Comparison of ENCODE assay signal across 4 cellular contexts in genomic region chr4:177404342-177404741, GRCh38.
TF ChIP-seq lines count a peak whose summit lies in the region.

No MANE protein-coding gene starts in this region.

TF ChIP-seq in SK-N-SH, 30 proteins besides CTCF, POLR2A, EP300 and RAD21:
- TF ChIP-seq FOSL2 (IDR thresholded peaks at IDR 0.05; ENCODE audit: borderline replicate concordance, low read depth) (no peak), SMC3 (IDR thresholded peaks at IDR 0.05; ENCODE audit: low read depth, low read length) (no peak), TAF1 (IDR thresholded peaks at IDR 0.05; ENCODE audit: borderline replicate concordance, low read depth, low read length) (no peak), GABPA (IDR thresholded peaks at IDR 0.05; ENCODE audit: low read depth) (no peak), CHD2 (IDR thresholded peaks at IDR 0.05; ENCODE audit: low read length, partially characterized antibody) (no peak), FOXM1 (IDR thresholded peaks at IDR 0.05; ENCODE audit: low read depth) (no peak), MXI1 (IDR thresholded peaks at IDR 0.05; ENCODE audit: low read depth, low read length) (no peak)

TF ChIP-seq in SK-N-SH treated with all-trans-retinoic acid at 6 μM for 48 hours, 23 proteins besides CTCF, POLR2A, EP300 and RAD21:
- TF ChIP-seq ESRRG (CRISPR knock-in tag; IDR thresholded peaks at IDR 0.05): no peak

TF ChIP-seq in GM23338, 12 proteins besides CTCF, POLR2A, EP300 and RAD21:
- TF ChIP-seq CREB1 (CRISPR knock-in tag; IDR thresholded peaks at IDR 0.05; ENCODE audit: low read depth): no peak

TF ChIP-seq in K562, 482 proteins besides CTCF, POLR2A, EP300 and RAD21 (continues in another document):
- TF ChIP-seq ZBTB8A (IDR thresholded peaks at IDR 0.05; ENCODE audit: partially characterized antibody): no peak
- TF ChIP-seq CXXC5 (CRISPR knock-in tag; IDR thresholded peaks at IDR 0.05): 0 out of 2 replicates have a peak, but pooled peaks have one; percentile 43
- TF ChIP-seq EZH2 (IDR thresholded peaks at IDR 0.05; ENCODE audit: borderline replicate concordance, low read depth, low read length): no peak
- TF ChIP-seq RBM15 (IDR thresholded peaks at IDR 0.05; ENCODE audit: insufficient read depth, low read length): no peak
- TF ChIP-seq ZNF318 (IDR thresholded peaks at IDR 0.05; ENCODE audit: borderline replicate concordance in 1 of 2, low read depth in 1 of 2): no peak
- no peak for TF ChIP-seq PHF8 (IDR thresholded peaks at IDR 0.05; ENCODE audit: borderline replicate concordance, low read length)
- no peak for TF ChIP-seq ZNF740 (CRISPR knock-in tag; IDR thresholded peaks at IDR 0.05)
- TF ChIP-seq ZNF740 (tag; IDR thresholded peaks at IDR 0.05): peak in 1 of 2 experiments; percentile 78; a peak in 2 of 4 replicates
- TF ChIP-seq, protein P1, sequence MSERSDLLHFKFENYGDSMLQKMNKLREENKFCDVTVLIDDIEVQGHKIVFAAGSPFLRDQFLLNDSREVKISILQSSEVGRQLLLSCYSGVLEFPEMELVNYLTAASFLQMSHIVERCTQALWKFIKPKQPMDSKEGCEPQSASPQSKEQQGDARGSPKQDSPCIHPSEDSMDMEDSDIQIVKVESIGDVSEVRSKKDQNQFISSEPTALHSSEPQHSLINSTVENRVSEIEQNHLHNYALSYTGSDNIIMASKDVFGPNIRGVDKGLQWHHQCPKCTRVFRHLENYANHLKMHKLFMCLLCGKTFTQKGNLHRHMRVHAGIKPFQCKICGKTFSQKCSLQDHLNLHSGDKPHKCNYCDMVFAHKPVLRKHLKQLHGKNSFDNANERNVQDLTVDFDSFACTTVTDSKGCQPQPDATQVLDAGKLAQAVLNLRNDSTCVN (CRISPR knock-in tag; IDR thresholded peaks at IDR 0.05): no peak
- TF ChIP-seq ZNF316 (IDR thresholded peaks at IDR 0.05): no peak
- no peak for TF ChIP-seq EHMT2 (IDR thresholded peaks at IDR 0.05)
- TF ChIP-seq, protein P2, sequence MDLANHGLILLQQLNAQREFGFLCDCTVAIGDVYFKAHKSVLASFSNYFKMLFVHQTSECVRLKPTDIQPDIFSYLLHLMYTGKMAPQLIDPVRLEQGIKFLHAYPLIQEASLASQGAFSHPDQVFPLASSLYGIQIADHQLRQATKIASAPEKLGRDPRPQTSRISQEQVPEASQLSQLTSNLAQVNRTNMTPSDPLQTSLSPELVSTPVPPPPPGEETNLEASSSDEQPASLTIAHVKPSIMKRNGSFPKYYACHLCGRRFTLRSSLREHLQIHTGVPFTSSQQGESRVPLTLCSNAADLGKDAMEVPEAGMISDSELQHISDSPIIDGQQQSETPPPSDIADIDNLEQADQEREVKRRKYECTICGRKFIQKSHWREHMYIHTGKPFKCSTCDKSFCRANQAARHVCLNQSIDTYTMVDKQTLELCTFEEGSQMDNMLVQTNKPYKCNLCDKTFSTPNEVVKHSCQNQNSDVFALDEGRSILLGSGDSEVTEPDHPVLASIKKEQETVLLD (IDR thresholded peaks at IDR 0.05): no peak
- peak; percentile 64 for TF ChIP-seq ETV1 (tag; conservative IDR thresholded peaks at IDR 0.05; ENCODE audit: low read depth)
- TF ChIP-seq POLR2H (tag; IDR thresholded peaks at IDR 0.05; ENCODE audit: low read depth): no peak
- no peak for TF ChIP-seq NEUROD1 (IDR thresholded peaks at IDR 0.05; ENCODE audit: borderline replicate concordance, low read depth, low read length, partially characterized antibody)
- no peak for TF ChIP-seq GATAD2A (IDR thresholded peaks at IDR 0.05)
- TF ChIP-seq ZNF311 (CRISPR knock-in tag; IDR thresholded peaks at IDR 0.05): no peak
- no peak for TF ChIP-seq ETV6 (IDR thresholded peaks at IDR 0.05; ENCODE audit: borderline replicate concordance in 1 of 2, low read depth in 2 of 2, low read length in 1 of 2)
- no peak for TF ChIP-seq ETV6 (CRISPR knock-in tag; IDR thresholded peaks at IDR 0.05; ENCODE audit: borderline replicate concordance)
- TF ChIP-seq BCL6 (CRISPR knock-in tag; IDR thresholded peaks at IDR 0.05): no peak
- TF ChIP-seq, protein P3, sequence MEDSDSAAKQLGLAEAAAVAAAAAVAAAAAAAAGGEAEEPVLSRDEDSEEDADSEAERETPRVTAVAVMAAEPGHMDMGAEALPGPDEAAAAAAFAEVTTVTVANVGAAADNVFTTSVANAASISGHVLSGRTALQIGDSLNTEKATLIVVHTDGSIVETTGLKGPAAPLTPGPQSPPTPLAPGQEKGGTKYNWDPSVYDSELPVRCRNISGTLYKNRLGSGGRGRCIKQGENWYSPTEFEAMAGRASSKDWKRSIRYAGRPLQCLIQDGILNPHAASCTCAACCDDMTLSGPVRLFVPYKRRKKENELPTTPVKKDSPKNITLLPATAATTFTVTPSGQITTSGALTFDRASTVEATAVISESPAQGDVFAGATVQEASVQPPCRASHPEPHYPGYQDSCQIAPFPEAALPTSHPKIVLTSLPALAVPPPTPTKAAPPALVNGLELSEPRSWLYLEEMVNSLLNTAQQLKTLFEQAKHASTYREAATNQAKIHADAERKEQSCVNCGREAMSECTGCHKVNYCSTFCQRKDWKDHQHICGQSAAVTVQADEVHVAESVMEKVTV (CRISPR knock-in tag; IDR thresholded peaks at IDR 0.05): no peak
- TF ChIP-seq HMG20B (CRISPR knock-in tag; IDR thresholded peaks at IDR 0.05): no peak
- peak; percentile 82; the same call in 1 of the 2 replicates for TF ChIP-seq DMBX1 (CRISPR knock-in tag; IDR thresholded peaks at IDR 0.05; ENCODE audit: borderline replicate concordance)
- TF ChIP-seq HEY1 (CRISPR knock-in tag; IDR thresholded peaks at IDR 0.05; ENCODE audit: borderline replicate concordance): no peak
- TF ChIP-seq XRCC3 (IDR thresholded peaks at IDR 0.05): no peak
- TF ChIP-seq BCLAF1 (IDR thresholded peaks at IDR 0.05; ENCODE audit: borderline replicate concordance in 1 of 2, control insufficient read depth in 1 of 2, low read depth in 2 of 2, low read length in 1 of 2): no peak
- TF ChIP-seq ZNF77 (CRISPR knock-in tag; IDR thresholded peaks at IDR 0.05): no peak
- TF ChIP-seq ZBTB17 (CRISPR knock-in tag; IDR thresholded peaks at IDR 0.05): no peak
- no peak for TF ChIP-seq ZNF23 (CRISPR knock-in tag; IDR thresholded peaks at IDR 0.05)
- TF ChIP-seq ZBTB49 (CRISPR knock-in tag; IDR thresholded peaks at IDR 0.05; ENCODE audit: borderline replicate concordance): no peak
- no peak for TF ChIP-seq KHSRP (IDR thresholded peaks at IDR 0.05)
- no peak for TF ChIP-seq HMG20A (CRISPR knock-in tag; conservative IDR thresholded peaks at IDR 0.05)
- TF ChIP-seq, protein P4, sequence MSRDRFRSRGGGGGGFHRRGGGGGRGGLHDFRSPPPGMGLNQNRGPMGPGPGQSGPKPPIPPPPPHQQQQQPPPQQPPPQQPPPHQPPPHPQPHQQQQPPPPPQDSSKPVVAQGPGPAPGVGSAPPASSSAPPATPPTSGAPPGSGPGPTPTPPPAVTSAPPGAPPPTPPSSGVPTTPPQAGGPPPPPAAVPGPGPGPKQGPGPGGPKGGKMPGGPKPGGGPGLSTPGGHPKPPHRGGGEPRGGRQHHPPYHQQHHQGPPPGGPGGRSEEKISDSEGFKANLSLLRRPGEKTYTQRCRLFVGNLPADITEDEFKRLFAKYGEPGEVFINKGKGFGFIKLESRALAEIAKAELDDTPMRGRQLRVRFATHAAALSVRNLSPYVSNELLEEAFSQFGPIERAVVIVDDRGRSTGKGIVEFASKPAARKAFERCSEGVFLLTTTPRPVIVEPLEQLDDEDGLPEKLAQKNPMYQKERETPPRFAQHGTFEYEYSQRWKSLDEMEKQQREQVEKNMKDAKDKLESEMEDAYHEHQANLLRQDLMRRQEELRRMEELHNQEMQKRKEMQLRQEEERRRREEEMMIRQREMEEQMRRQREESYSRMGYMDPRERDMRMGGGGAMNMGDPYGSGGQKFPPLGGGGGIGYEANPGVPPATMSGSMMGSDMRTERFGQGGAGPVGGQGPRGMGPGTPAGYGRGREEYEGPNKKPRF (IDR thresholded peaks at IDR 0.05; ENCODE audit: low read depth, low read length): no peak
- TF ChIP-seq ZNF354B (CRISPR knock-in tag; IDR thresholded peaks at IDR 0.05): no peak
- no peak for TF ChIP-seq BCOR (IDR thresholded peaks at IDR 0.05)
- TF ChIP-seq NR4A1 (CRISPR knock-in tag; IDR thresholded peaks at IDR 0.05): no peak
- peak; percentile 69; the same call in 1 of the 2 replicates for TF ChIP-seq NR4A1 (tag; IDR thresholded peaks at IDR 0.05)
